ENCODE assay signal across 11 cellular contexts in the genomic region with DNA sequence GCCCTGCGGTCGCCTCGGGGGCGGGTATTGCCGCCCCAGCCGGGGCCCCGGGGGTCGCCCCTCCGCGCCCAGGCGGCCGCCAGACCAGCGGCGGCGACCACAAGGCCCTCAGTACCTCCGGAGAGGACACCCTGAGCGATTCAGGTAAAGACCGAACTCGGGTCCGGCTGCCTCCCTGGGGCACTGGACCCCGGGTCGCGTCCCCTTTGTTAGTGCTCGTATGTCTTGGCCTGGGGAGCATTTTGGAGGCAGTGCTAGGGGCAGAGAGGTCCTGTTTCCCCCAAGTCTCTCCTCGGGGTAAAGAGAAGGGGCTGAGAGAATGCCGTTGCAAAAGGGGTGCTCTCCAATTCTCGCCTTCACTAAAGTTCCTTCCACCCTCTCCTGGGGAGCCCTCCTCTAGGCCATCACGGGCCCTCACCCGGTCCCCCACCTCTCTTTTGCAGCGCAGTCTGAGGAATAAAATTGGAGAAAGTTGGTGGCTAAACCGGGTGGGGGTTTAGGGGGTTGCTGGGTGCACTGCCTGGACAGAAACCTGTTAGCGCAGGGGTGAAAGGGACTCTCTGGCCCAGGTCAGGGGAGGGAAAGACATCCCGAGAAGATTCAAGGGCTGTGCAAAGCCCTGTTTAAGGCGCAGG. TPM values are rescaled to one million over a fixed set of nuclear protein-coding genes. Genes with fewer than 3 reads are reported as not detected.
DNase-seq lines count a peak whose midpoint lies in the region; ATAC-seq, FAIRE-seq and TF ChIP-seq lines count a peak whose summit lies in the region.
"Had no signal": no experiment of that assay in that cellular context is flagged by ENCODE, and none has a peak within 500 bp of the region (broad histone marks: within the 10 kb centered on the region; RNA-seq: fewer than 3 reads in every experiment).

No MANE protein-coding gene starts in this region.

- H3K4me2 ChIP-seq in endothelial cell of umbilical vein (ENCODE audit: insufficient read depth, low read length) (no peak overlapping the region), trophoblast cell (ENCODE audit: low read length) (peak overlapping the region; percentile 99)

- BruUV-seq in A673 (replicated peaks; lab: Mats Ljungman, UMichigan) (no TSS peak), endothelial cell of umbilical vein (replicated peaks; lab: Mats Ljungman, UMichigan) (no TSS peak)

- no peak overlapping the region for H3K4me3 Mint-ChIP-seq in effector memory CD8-positive, alpha-beta T cell

- no peak overlapping the region for H3K23ac ChIP-seq in trophoblast cell (ENCODE audit: low read length)

- H3K36me3 ChIP-seq in A673 (ENCODE audit: insufficient read depth, low read length, poor library complexity, severe bottlenecking) (peaks cover 10% of the 10 kb centered on the region), HEK293 (ENCODE audit: control insufficient read depth in 2 of 2, insufficient read depth in 1 of 2, low read length in 2 of 2) (peaks cover 0 to 11% of the 10 kb centered on the region in 2 experiments; a peak in 1 of 3 replicates), endothelial cell of umbilical vein (ENCODE audit: control insufficient read depth in 2 of 2, extremely low read depth in 1 of 2, insufficient read depth in 2 of 2, low read length in 2 of 2) (no peaks in the 10 kb centered on the region), trophoblast cell (ENCODE audit: control insufficient read depth in 1 of 2, insufficient read depth in 2 of 2, low read length in 2 of 2) (peaks cover 10 to 18% of the 10 kb centered on the region in 2 experiments)

- peak overlapping the region; percentile 53 for H3K14ac ChIP-seq in trophoblast cell (ENCODE audit: low read length)

- H3K36me3 Mint-ChIP-seq in effector memory CD8-positive, alpha-beta T cell (ENCODE audit: insufficient read depth) = no peaks in the 10 kb centered on the region

- peak overlapping the region; percentile 10 for H4K8ac ChIP-seq in trophoblast cell (ENCODE audit: low read depth, low read length)

- H3K4ac ChIP-seq in trophoblast cell (ENCODE audit: low read depth, low read length) = peak overlapping the region; percentile 31

- H3K18ac ChIP-seq in trophoblast cell (ENCODE audit: low read length) = peak overlapping the region; percentile 86

- H3K4me1 Mint-ChIP-seq in effector memory CD8-positive, alpha-beta T cell (ENCODE audit: low read depth in 2 of 2) = peaks cover 0 to 7% of the 10 kb centered on the region in 2 donors

- peaks cover 29% of the 10 kb centered on the region for H3K79me1 ChIP-seq in trophoblast cell (ENCODE audit: low read length)

- H2BK12ac ChIP-seq in trophoblast cell (ENCODE audit: low read length) = peak overlapping the region; percentile 71

- intact Hi-C loops in A673 (cut with micrococcal nuclease; ENCODE audit: unreplicated experiment) (loop anchor here (5.0 to 10.0 kb wide), 5 partner anchors 282 to 814 kb away; no protein-coding TSS in a partner anchor), endothelial cell of umbilical vein (cut with micrococcal nuclease) (loop anchor here (1.0 to 5.0 kb wide), 4 partner anchors 31 to 339 kb away; no protein-coding TSS in a partner anchor)

- H2BK5ac ChIP-seq in trophoblast cell (ENCODE audit: low read depth, low read length, poor library complexity) = peak overlapping the region; percentile 58

- FAIRE-seq in endothelial cell of umbilical vein (lab: Jason Lieb, UNC) = no peak
- FAIRE-seq: GM19239 had no signal

- TF ChIP-seq CTCF in A673 (conservative IDR thresholded peaks at IDR 0.05; ENCODE audit: low read depth, low read length) (no peak), HEK293 (tag by site-specific recombination; IDR thresholded peaks at IDR 0.05) (no peak), endothelial cell of umbilical vein (IDR thresholded peaks at IDR 0.05; ENCODE audit: extremely low read depth in 1 of 2, insufficient read depth in 1 of 2, low read depth in 1 of 2, low read length in 2 of 2) (no peak)

- H4K20me1 ChIP-seq in endothelial cell of umbilical vein (replicated peaks; ENCODE audit: control insufficient read depth, extremely low read depth, insufficient read depth, low read length) = no peaks in the 10 kb centered on the region

- H4K12ac ChIP-seq in trophoblast cell (ENCODE audit: low read depth, low read length) = no peak overlapping the region

- DNase-seq in A673 (ENCODE audit: low spot score) (no peak), endothelial cell of umbilical vein (ENCODE audit: low read depth, low spot score) (no peak), trophoblast cell (peak in 1 of 2 donors; percentile 35), putamen (ENCODE audit: low spot score) (no peak), NCI-H1105 treated with DMSO at 0.1 percent for 48 hours (lab: John Stamatoyannopoulos, UW) (no peak)
- no peak for DNase-seq in effector memory CD8-positive, alpha-beta T cell
- DNase-seq: cerebellar nuclear complex, NCI-H524 treated with DMSO at 0.1 percent for 48 hours had no signal

- H3K27ac ChIP-seq in A673 (ENCODE audit: low read depth, low read length, poor library complexity, severe bottlenecking) = peak overlapping the region; percentile 14
- H3K27ac ChIP-seq in HEK293 (ENCODE audit: extremely low read depth, low read depth, low read length) = peak overlapping the region; percentile 62; the same call in 1 of the 2 replicates
- no peak overlapping the region for H3K27ac ChIP-seq in endothelial cell of umbilical vein (ENCODE audit: insufficient read depth, low read depth, low read length)
- peak overlapping the region; percentile 22 for H3K27ac ChIP-seq in trophoblast cell (ENCODE audit: low read depth, low read length)

- no peaks in the 10 kb centered on the region for H3K79me2 ChIP-seq in endothelial cell of umbilical vein (ENCODE audit: control insufficient read depth, insufficient read depth, low read length)
- peaks cover 27% of the 10 kb centered on the region for H3K79me2 ChIP-seq in trophoblast cell (ENCODE audit: control insufficient read depth, insufficient read depth, low read length, poor library complexity)

- dilution Hi-C loops in endothelial cell of umbilical vein (cut with MboI; ENCODE audit: extremely low pct_ligation_motif_present, low sequenced_read_pairs) = no loop called here

- no peak overlapping the region for H3K9ac ChIP-seq in endothelial cell of umbilical vein (replicated peaks; ENCODE audit: extremely low read depth, insufficient read depth, low read length)
- H3K9ac ChIP-seq in trophoblast cell (ENCODE audit: low read length) = peak overlapping the region; percentile 50

- CTCF ChIA-PET in A673 (lab: Charles Lee) (interaction anchor here (0.5 to 0.7 kb wide), 3 partner anchors 8 to 559 kb away, joined by 3 to 8 read pairs (median 7); no protein-coding TSS in a partner anchor), HEK293 (lab: Yijun Ruan, JAX) (interaction anchor here (0.8 to 1.1 kb wide), 3 partner anchors 9 to 551 kb away, joined by 4 read pairs; no protein-coding TSS in a partner anchor), endothelial cell of umbilical vein (lab: Charles Lee) (interaction anchor here (1.0 to 2.0 kb wide), 4 partner anchors 305 to 814 kb away, joined by 4 to 6 read pairs (median 4); no protein-coding TSS in a partner anchor)

- no peaks in the 10 kb centered on the region for H3K9me1 ChIP-seq in endothelial cell of umbilical vein (replicated peaks; ENCODE audit: control insufficient read depth, extremely low read depth, insufficient read depth, low read length)

- H3K9me3 ChIP-seq in A673 (ENCODE audit: low read depth, low read length, poor library complexity, severe bottlenecking) (no peaks in the 10 kb centered on the region), HEK293 (ENCODE audit: control insufficient read depth, insufficient read depth, low read depth, low read length) (no peaks in the 10 kb centered on the region), endothelial cell of umbilical vein (replicated peaks; ENCODE audit: control insufficient read depth, insufficient read depth, low read length) (no peaks in the 10 kb centered on the region), trophoblast cell (ENCODE audit: insufficient read depth, low read depth, low read length) (no peaks in the 10 kb centered on the region)

- H3K27ac Mint-ChIP-seq in effector memory CD8-positive, alpha-beta T cell = no peak overlapping the region

- no CpG with 5 or more reads among the region's 34 CpGs for WGBS in trophoblast cell (ENCODE audit: extremely low coverage, insufficient coverage, insufficient read length)

- no peak overlapping the region for H2AK5ac ChIP-seq in trophoblast cell (ENCODE audit: low read length)

- TF ChIP-seq POLR2A in endothelial cell of umbilical vein (IDR thresholded peaks at IDR 0.05; ENCODE audit: low read depth, low read length) = no peak

- H2AFZ ChIP-seq in endothelial cell of umbilical vein (ENCODE audit: low read depth, low read length) (no peak overlapping the region), trophoblast cell (ENCODE audit: insufficient read depth, low read length, poor library complexity) (no peak overlapping the region)

- POLR2A ChIA-PET in A673 (lab: Charles Lee; ENCODE audit: low non-redundant PET) = no interaction called here
- POLR2A ChIA-PET in HEK293 (lab: Yijun Ruan, JAX) = interaction anchor here (0.7 to 1.4 kb wide), 3 partner anchors 12 to 672 kb away, joined by 3 to 4 read pairs (median 3); no protein-coding TSS in a partner anchor
- POLR2A ChIA-PET in endothelial cell of umbilical vein (lab: Charles Lee) = no interaction called here

- peaks cover 3 to 6% of the 10 kb centered on the region in 2 donors for H3K9me3 Mint-ChIP-seq in effector memory CD8-positive, alpha-beta T cell

- peak overlapping the region; percentile 18 for H2BK120ac ChIP-seq in trophoblast cell (ENCODE audit: insufficient read depth, low read length, poor library complexity)

- H3K27me3 ChIP-seq in A673 (replicated peaks; ENCODE audit: insufficient read depth, low read depth, low read length, poor library complexity) (no peaks in the 10 kb centered on the region), endothelial cell of umbilical vein (ENCODE audit: control insufficient read depth in 2 of 2, insufficient read depth in 2 of 2, low read length in 2 of 2) (peaks cover 42 to 55% of the 10 kb centered on the region in 2 experiments), trophoblast cell (ENCODE audit: insufficient read depth, low read length) (no peaks in the 10 kb centered on the region)

- ATAC-seq in GM21360 (IDR thresholded peaks at IDR 0.05; ENCODE audit: unreplicated experiment) = no peak
- ATAC-seq in effector memory CD8-positive, alpha-beta T cell (replicated peaks) = no peak

- peak overlapping the region; percentile 32 for H4K91ac ChIP-seq in trophoblast cell (ENCODE audit: low read depth, low read length)

- H3K4me3 ChIP-seq in A673 (ENCODE audit: low read depth, low read length, poor library complexity, severe bottlenecking) (peak overlapping the region; percentile 60), HEK293 (ENCODE audit: low read depth, low read length) (peak overlapping the region; percentile 63), endothelial cell of umbilical vein (replicated peaks in 1 of 3; ENCODE audit: insufficient read depth in 1 of 3, low read depth in 1 of 3, low read length in 3 of 3) (peak overlapping the region in 2 of 3 experiments; percentile 17 to 30), trophoblast cell (ENCODE audit: low read depth, low read length) (peak overlapping the region; percentile 92)

- peaks cover 43 to 68% of the 10 kb centered on the region in 2 donors for H3K27me3 Mint-ChIP-seq in effector memory CD8-positive, alpha-beta T cell

- H3K4me1 ChIP-seq in A673 (ENCODE audit: insufficient read depth, low read length, poor library complexity, severe bottlenecking) (peaks cover 19% of the 10 kb centered on the region), HEK293 (ENCODE audit: control insufficient read depth, insufficient read depth, low read length) (peaks cover 8% of the 10 kb centered on the region), endothelial cell of umbilical vein (ENCODE audit: control insufficient read depth, extremely low read depth, insufficient read depth, low read length) (peaks cover 13% of the 10 kb centered on the region), trophoblast cell (ENCODE audit: control insufficient read depth in 1 of 2, insufficient read depth in 2 of 2, low read length in 2 of 2) (peaks cover 5 to 10% of the 10 kb centered on the region in 2 experiments)

RNA-seq across cellular contexts. Expression of a gene that starts 2.5 kb away (rescaled TPM):
- 2.8 and 3.4 TPM in 2 replicates for total RNA-seq in A673 (2021)
- 3.6 and 6.8 TPM in 2 replicates for total RNA-seq in endothelial cell of umbilical vein
- polyA plus RNA-seq in endothelial cell of umbilical vein = 0.47 and 0.67 TPM in 2 replicates
- polyA plus RNA-seq in endothelial cell of umbilical vein (2011; cell fraction: cytosol; rRNA removed) = 0.40 and 0.45 TPM in 2 replicates
- 1.1 TPM in 2 replicates for polyA plus RNA-seq in endothelial cell of umbilical vein (2011; cell fraction: nucleus; rRNA removed)
- 0.62 and 2.3 TPM in 2 replicates for polyA plus RNA-seq in endothelial cell of umbilical vein (2012)
- 0.53 and 1.0 TPM in 2 replicates for polyA minus RNA-seq in endothelial cell of umbilical vein
- not detected for polyA minus RNA-seq in endothelial cell of umbilical vein (2011; cell fraction: cytosol; rRNA and poly(A)+ RNA removed)
- 0.48 and 0.63 TPM in 2 replicates for polyA minus RNA-seq in endothelial cell of umbilical vein (2011; cell fraction: nucleus; rRNA and poly(A)+ RNA removed)
- polyA plus RNA-seq in trophoblast cell (2013) = 104 and 113 TPM in 2 replicates

Comparison
In these comparisons a context has a peak if more than half of its experiments do, and no peak if none do; other contexts are left out.
1. H3K4me3 ChIP-seq: peak in every context shown above with its lines; median percentile 92 in trophoblast cell; 63 in HEK293; 60 in A673; 24 in endothelial cell of umbilical vein.